44 cellular contexts compared by ENCODE assay signal in genomic region chr13:112341446-112341845, GRCh38. TPM values are rescaled to one million over a fixed set of nuclear protein-coding genes. Genes with fewer than 3 reads are reported as not detected.
"Had no signal": no experiment of that assay in that cellular context is flagged by ENCODE, and none has a peak within 500 bp of the region (broad histone marks: within the 10 kb centered on the region; RNA-seq: fewer than 3 reads in every experiment).

No MANE protein-coding gene starts in this region.

- DNase-seq: activated effector memory CD4-positive, alpha-beta T cell treated with anti-CD3 and anti-CD28 coated beads, Interleukin-2, amount 50 U/mL, for 16 hours; activated effector memory CD4-positive, alpha-beta T cell treated with Interleukin-2 at 50 U/mL for 16 hours; activated gamma-delta T cell; activated gamma-delta T cell treated with Interleukin-2 at 50 U/mL for 16 hours; activated naive CD4-positive, alpha-beta T cell; activated naive CD4-positive, alpha-beta T cell treated with anti-CD3 and anti-CD28 coated beads for 36 hours; activated naive CD4-positive, alpha-beta T cell treated with anti-CD3 and anti-CD28 coated beads, Interleukin-2, amount 10 ng/mL, durations not matched to agents 7 days and 5 days; activated naive CD4-positive, alpha-beta T cell treated with anti-CD3 and anti-CD28 coated beads, Interleukin-2, amount 50 U/mL, for 16 hours; activated naive CD4-positive, alpha-beta T cell treated with Interleukin-2 at 50 U/mL for 16 hours; activated naive CD8-positive, alpha-beta T cell treated with anti-CD3 and anti-CD28 coated beads for 36 hours; activated naive CD8-positive, alpha-beta T cell treated with anti-CD3 and anti-CD28 coated beads, Interleukin-2, amount 10 ng/mL, durations not matched to agents 7 days and 5 days; activated naive CD8-positive, alpha-beta T cell treated with anti-CD3 and anti-CD28 coated beads, Interleukin-2, amount 50 U/mL, for 24 hours; activated T-cell treated with anti-CD3 and anti-CD28 coated beads for 4 hours; activated T-cell treated with anti-CD3 and anti-CD28 coated beads, Interleukin-2, amount 50 U/mL, for 1 hour; activated T-cell treated with anti-CD3 and anti-CD28 coated beads, Interleukin-2, amount 50 U/mL, for 24 hours; activated T-cell treated with anti-CD3 and anti-CD28 coated beads, Interleukin-2, amount 50 U/mL, for 4 hours; activated T-cell treated with anti-CD3 and anti-CD28 coated beads, Interleukin-2, amount 50 U/mL, for 48 hours; activated T-cell treated with anti-CD3 and anti-CD28 coated beads, Interleukin-2, amount 50 U/mL, for 72 hours; adrenal gland; amniotic stem cell; amygdala; anterior cingulate cortex; aorta; body of pancreas; brain microvascular endothelial cell; caudate nucleus; central memory CD4-positive, alpha-beta T cell; cerebellar nuclear complex had no signal

- H3K27ac ChIP-seq: adrenal gland, ascending aorta, body of pancreas, brain microvascular endothelial cell, breast epithelium, cardiac muscle cell had no signal

- ATAC-seq: activated naive CD4-positive, alpha-beta T cell treated with anti-CD3 and anti-CD28 coated beads, Interleukin-2, amount 50 U/mL, for 72 hours; activated naive CD8-positive, alpha-beta T cell treated with anti-CD3 and anti-CD28 coated beads, Interleukin-2, amount 50 U/mL, for 24 hours; activated T-cell treated with anti-CD3 and anti-CD28 coated beads, Interleukin-2, amount 50 U/mL, for 4 hours; activated T-cell treated with anti-CD3 and anti-CD28 coated beads, Interleukin-2, amount 50 U/mL, for 72 hours; activated T-helper 17 cell treated with anti-CD3 and anti-CD28 coated beads, Interleukin-2, amount 50 U/mL, for 72 hours; body of pancreas had no signal

- H3K9me3 Mint-ChIP-seq: activated T-helper 2 cell treated with anti-CD3 and anti-CD28 coated beads, Interferon-gamma antibody, Interleukin-2, Interleukin-4, amounts not matched to agents 10 μg/mL and 5 μg/mL and 100 μg/mL, durations not matched to agents 14 hours and 24 hours and 36 hours had no signal

- H3K36me3 Mint-ChIP-seq: activated naive CD4-positive, alpha-beta T cell treated with anti-CD3 and anti-CD28 coated beads, Interleukin-2, amount 50 U/mL, for 24 hours; activated naive CD8-positive, alpha-beta T cell; activated naive CD8-positive, alpha-beta T cell treated with anti-CD3 and anti-CD28 coated beads for 36 hours; activated naive CD8-positive, alpha-beta T cell treated with anti-CD3 and anti-CD28 coated beads, Interleukin-2, amount 10 ng/mL, durations not matched to agents 7 days and 5 days had no signal

- H3K4me3 ChIP-seq: adrenal gland, ascending aorta, body of pancreas, breast epithelium, cardiac muscle cell had no signal

- H3K27me3 ChIP-seq: ascending aorta, brain microvascular endothelial cell had no signal

- H3K36me3 ChIP-seq: adrenal gland, ascending aorta, brain microvascular endothelial cell, breast epithelium, cardiac muscle cell had no signal

- FAIRE-seq: astrocyte, bronchial epithelial cell had no signal

- H3K9me3 ChIP-seq: adrenal gland, ascending aorta had no signal

- H3K4me1 Mint-ChIP-seq: activated naive CD4-positive, alpha-beta T cell treated with anti-CD3 and anti-CD28 coated beads, Interleukin-2, amount 10 ng/mL, durations not matched to agents 7 days and 5 days; activated naive CD4-positive, alpha-beta T cell treated with anti-CD3 and anti-CD28 coated beads, Interleukin-2, amount 50 U/mL, for 24 hours; activated naive CD8-positive, alpha-beta T cell treated with anti-CD3 and anti-CD28 coated beads for 36 hours; activated naive CD8-positive, alpha-beta T cell treated with anti-CD3 and anti-CD28 coated beads, Interleukin-2, amount 10 ng/mL, durations not matched to agents 7 days and 5 days; activated naive CD8-positive, alpha-beta T cell treated with anti-CD3 and anti-CD28 coated beads, Interleukin-2, amount 50 U/mL, for 24 hours; activated T-helper 17 cell treated with anti-CD3 and anti-CD28 coated beads, Interleukin-2, amount 50 U/mL, for 72 hours; central memory CD8-positive, alpha-beta T cell had no signal

- H3K4me3 Mint-ChIP-seq: activated naive CD4-positive, alpha-beta T cell treated with anti-CD3 and anti-CD28 coated beads for 36 hours; activated naive CD4-positive, alpha-beta T cell treated with anti-CD3 and anti-CD28 coated beads, Interleukin-2, amount 10 ng/mL, durations not matched to agents 7 days and 5 days; activated naive CD4-positive, alpha-beta T cell treated with anti-CD3 and anti-CD28 coated beads, Interleukin-2, amount 50 U/mL, for 24 hours; activated naive CD8-positive, alpha-beta T cell; activated naive CD8-positive, alpha-beta T cell treated with anti-CD3 and anti-CD28 coated beads for 36 hours; activated naive CD8-positive, alpha-beta T cell treated with anti-CD3 and anti-CD28 coated beads, Interleukin-2, amount 10 ng/mL, durations not matched to agents 7 days and 5 days; activated naive CD8-positive, alpha-beta T cell treated with anti-CD3 and anti-CD28 coated beads, Interleukin-2, amount 50 U/mL, for 24 hours; activated T-cell treated with anti-CD3 and anti-CD28 coated beads, Interleukin-2, amount 50 U/mL, for 24 hours; activated T-cell treated with anti-CD3 and anti-CD28 coated beads, Interleukin-2, amount 50 U/mL, for 4 hours; activated T-cell treated with anti-CD3 and anti-CD28 coated beads, Interleukin-2, amount 50 U/mL, for 72 hours; activated T-helper 1 cell treated with anti-CD3 and anti-CD28 coated beads, Interleukin-12 subunit alpha, Interleukin-12 subunit beta, Interleukin-2, Interleukin-4 antibody, amounts not matched to agents 30 ng/mL and 10 ng/mL and 1 ng/mL, durations not matched to agents 14 hours and 24 hours and 36 hours; activated T-helper 17 cell treated with anti-CD3 and anti-CD28 coated beads, Interleukin-2, amount 50 U/mL, for 72 hours; brain; central memory CD8-positive, alpha-beta T cell had no signal

- H3K4me1 ChIP-seq: adrenal gland, ascending aorta, body of pancreas, breast epithelium had no signal

- H3K27ac Mint-ChIP-seq: activated naive CD4-positive, alpha-beta T cell treated with anti-CD3 and anti-CD28 coated beads for 36 hours; activated naive CD4-positive, alpha-beta T cell treated with anti-CD3 and anti-CD28 coated beads, Interleukin-2, amount 10 ng/mL, durations not matched to agents 7 days and 5 days; activated naive CD4-positive, alpha-beta T cell treated with anti-CD3 and anti-CD28 coated beads, Interleukin-2, amount 50 U/mL, for 24 hours; activated naive CD4-positive, alpha-beta T cell treated with anti-CD3 and anti-CD28 coated beads, Interleukin-2, amount 50 U/mL, for 72 hours; activated naive CD8-positive, alpha-beta T cell; activated naive CD8-positive, alpha-beta T cell treated with anti-CD3 and anti-CD28 coated beads for 36 hours; activated naive CD8-positive, alpha-beta T cell treated with anti-CD3 and anti-CD28 coated beads, Interleukin-2, amount 10 ng/mL, durations not matched to agents 7 days and 5 days; activated naive CD8-positive, alpha-beta T cell treated with anti-CD3 and anti-CD28 coated beads, Interleukin-2, amount 50 U/mL, for 24 hours; activated T-cell treated with anti-CD3 and anti-CD28 coated beads, Interleukin-2, amount 50 U/mL, for 24 hours; activated T-cell treated with anti-CD3 and anti-CD28 coated beads, Interleukin-2, amount 50 U/mL, for 72 hours; activated T-helper 1 cell treated with anti-CD3 and anti-CD28 coated beads, Interleukin-12 subunit alpha, Interleukin-12 subunit beta, Interleukin-2, Interleukin-4 antibody, amounts not matched to agents 30 ng/mL and 10 ng/mL and 1 ng/mL, durations not matched to agents 14 hours and 24 hours and 36 hours; activated T-helper 17 cell treated with anti-CD3 and anti-CD28 coated beads, Interleukin-2, amount 50 U/mL, for 72 hours; activated T-helper 2 cell treated with anti-CD3 and anti-CD28 coated beads, Interferon-gamma antibody, Interleukin-2, Interleukin-4, amounts not matched to agents 10 μg/mL and 5 μg/mL and 100 μg/mL, durations not matched to agents 14 hours and 24 hours and 36 hours; brain had no signal

RNA-seq across cellular contexts. Expression of gene SPACA7, which starts 34.7 kb away (rescaled TPM):
- total RNA-seq: activated naive CD4-positive, alpha-beta T cell treated with anti-CD3 and anti-CD28 coated beads for 36 hours; activated naive CD4-positive, alpha-beta T cell treated with anti-CD3 and anti-CD28 coated beads, Interleukin-2, amount 50 U/mL, for 72 hours; activated naive CD8-positive, alpha-beta T cell treated with anti-CD3 and anti-CD28 coated beads for 36 hours; activated naive CD8-positive, alpha-beta T cell treated with anti-CD3 and anti-CD28 coated beads, Interleukin-2, amount 10 ng/mL, durations not matched to agents 7 days and 5 days; activated T-cell treated with anti-CD3 and anti-CD28 coated beads, Interleukin-2, amount 50 U/mL, for 4 hours; activated T-cell treated with anti-CD3 and anti-CD28 coated beads, Interleukin-2, amount 50 U/mL, for 72 hours; activated T-helper 1 cell treated with anti-CD3 and anti-CD28 coated beads, Interleukin-12 subunit alpha, Interleukin-12 subunit beta, Interleukin-2, Interleukin-4 antibody, amounts not matched to agents 30 ng/mL and 10 ng/mL and 1 ng/mL, durations not matched to agents 14 hours and 24 hours and 36 hours; activated T-helper 17 cell treated with anti-CD3 and anti-CD28 coated beads, Interleukin-2, amount 50 U/mL, for 72 hours; activated T-helper 2 cell treated with anti-CD3 and anti-CD28 coated beads, Interferon-gamma antibody, Interleukin-2, Interleukin-4, amounts not matched to agents 10 μg/mL and 5 μg/mL and 100 μg/mL, durations not matched to agents 14 hours and 24 hours and 36 hours; adrenal gland; ascending aorta; astrocyte; body of pancreas; breast epithelium; bronchial epithelial cell; cardiac muscle cell; cardiac septum; cerebellum had no signal
- polyA plus RNA-seq: adipose tissue, adrenal gland, aorta, cardiac muscle cell had no signal
